In genomic region chr16:3798827-3799226, GRCh38 we compare ENCODE assay signal across 13 cellular contexts.
"Had no signal": no experiment of that assay in that cellular context is flagged by ENCODE, and none has a peak within 500 bp of the region (broad histone marks: within the 10 kb centered on the region; RNA-seq: fewer than 3 reads in every experiment).

No MANE protein-coding gene starts in this region.

- H3K27me3 ChIP-seq: adrenal gland, colonic mucosa, heart left ventricle, left lung, ovary, thyroid gland had no signal

- H3K27ac ChIP-seq: adrenal gland, colonic mucosa, ovary, thyroid gland, VCaP had no signal

- H3K9me3 Mint-ChIP-seq: activated CD4-positive, alpha-beta T cell treated with anti-CD3 and anti-CD28 coated beads, Interleukin-2, amount 10 ng/mL, durations not matched to agents 24 days and 14 days; activated T-helper 1 cell treated with anti-CD3 and anti-CD28 coated beads, Interleukin-12 subunit alpha, Interleukin-12 subunit beta, Interleukin-2, Interleukin-4 antibody, amounts not matched to agents 30 ng/mL and 10 ng/mL and 1 ng/mL, durations not matched to agents 14 hours and 24 hours and 36 hours; T-helper 2 cell treated with Interferon-gamma antibody and Interleukin-4, amounts not matched to agents 5 μg/mL and 100 μg/mL, for 36 hours had no signal

- DNase-seq: activated CD4-positive, alpha-beta T cell treated with anti-CD3 and anti-CD28 coated beads, Interleukin-2, amount 10 ng/mL, durations not matched to agents 24 days and 14 days; activated naive CD4-positive, alpha-beta T cell treated with Interleukin-2 at 50 U/mL for 16 hours; adrenal gland; colonic mucosa; foreskin melanocyte; heart left ventricle; left lung; stimulated activated CD4-positive, alpha-beta T cell treated with anti-CD3 and anti-CD28 coated beads, Interleukin-12 subunit alpha, Interleukin-12 subunit beta, amount 100 ng/mL, for 4 hours; thyroid gland had no signal

- H3K9me3 ChIP-seq: adrenal gland, colonic mucosa, heart left ventricle, left lung, ovary, thyroid gland had no signal

- H3K4me3 ChIP-seq: adrenal gland, colonic mucosa, left lung, ovary, thyroid gland had no signal

- H3K36me3 ChIP-seq: adrenal gland, colonic mucosa, left lung, ovary, thyroid gland had no signal

- ATAC-seq: heart left ventricle had no signal

- H3K27ac Mint-ChIP-seq: activated CD4-positive, alpha-beta T cell treated with anti-CD3 and anti-CD28 coated beads, Interleukin-2, amount 10 ng/mL, durations not matched to agents 24 days and 14 days; activated T-helper 1 cell treated with anti-CD3 and anti-CD28 coated beads, Interleukin-12 subunit alpha, Interleukin-12 subunit beta, Interleukin-2, Interleukin-4 antibody, amounts not matched to agents 30 ng/mL and 10 ng/mL and 1 ng/mL, durations not matched to agents 14 hours and 24 hours and 36 hours had no signal
